9 cellular contexts compared by ENCODE assay signal in the genomic region with DNA sequence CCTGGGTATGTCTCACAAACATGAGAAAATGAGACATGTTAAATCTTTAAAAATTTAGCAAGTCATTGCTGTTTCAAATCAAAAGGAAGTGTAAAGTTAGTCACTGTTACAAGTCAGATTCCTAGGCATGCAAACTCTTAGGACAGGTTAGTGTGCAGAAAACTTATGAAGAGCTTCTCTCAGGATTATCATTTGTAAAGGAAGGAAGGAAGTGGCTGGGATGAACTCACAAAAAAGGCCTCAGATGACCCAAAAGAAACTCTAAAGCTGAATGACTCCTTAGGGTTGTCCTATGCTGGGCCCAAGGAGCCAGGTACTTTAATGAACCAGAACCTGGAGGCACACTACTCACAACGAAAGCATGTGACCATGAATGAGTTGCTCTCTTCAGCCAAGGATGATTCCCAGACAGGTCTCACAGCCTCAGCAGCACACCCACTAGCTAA. TPM values are rescaled to one million over a fixed set of nuclear protein-coding genes. Genes with fewer than 3 reads are reported as not detected.
A peak's percentile ranks its signal among the peaks of the same experiment; 100 is the strongest.
DNase-seq lines count a peak whose midpoint lies in the region; ATAC-seq and TF ChIP-seq lines count a peak whose summit lies in the region.
"Had no signal": no experiment of that assay in that cellular context is flagged by ENCODE, and none has a peak within 500 bp of the region (broad histone marks: within the 10 kb centered on the region; RNA-seq: fewer than 3 reads in every experiment).

No MANE protein-coding gene starts in this region.

- TF ChIP-seq CTCF in Calu3 (IDR thresholded peaks at IDR 0.05; ENCODE audit: unreplicated experiment) (no peak), HL-60 (IDR thresholded peaks at IDR 0.05; ENCODE audit: insufficient read depth, low read length) (no peak), esophagus squamous epithelium (IDR thresholded peaks at IDR 0.05) (no peak), coronary artery (IDR thresholded peaks at IDR 0.05) (no peak)

- intact Hi-C loops in Calu3 (cut with micrococcal nuclease; ENCODE audit: unreplicated experiment) (no loop called here), esophagus squamous epithelium (cut with DNase I) (no loop called here)

- H3K27ac Mint-ChIP-seq in Calu3 (ENCODE audit: unreplicated experiment): peak overlapping the region; percentile 16
- peak overlapping the region; percentile 84 for H3K27ac Mint-ChIP-seq in activated naive CD8-positive, alpha-beta T cell treated with anti-CD3 and anti-CD28 coated beads for 36 hours
- no peak overlapping the region for H3K27ac Mint-ChIP-seq in natural killer cell treated with Interleukin-12 subunit alpha and Interleukin-12 subunit beta and Interleukin-15 and Interleukin-18, amount 100 ng/mL, for 72 hours

- ATAC-seq in natural killer cell treated with Interleukin-12 subunit alpha and Interleukin-12 subunit beta and Interleukin-15 and Interleukin-18, amount 100 ng/mL, for 72 hours: peak; percentile 73 to 81
- no peak for ATAC-seq in HG03342 (IDR thresholded peaks at IDR 0.05; ENCODE audit: unreplicated experiment)

- peaks cover 7% of the 10 kb centered on the region for H3K36me3 Mint-ChIP-seq in Calu3 (ENCODE audit: insufficient read depth, unreplicated experiment)
- peaks cover 16% of the 10 kb centered on the region for H3K36me3 Mint-ChIP-seq in activated naive CD8-positive, alpha-beta T cell treated with anti-CD3 and anti-CD28 coated beads for 36 hours
- H3K36me3 Mint-ChIP-seq in natural killer cell treated with Interleukin-12 subunit alpha and Interleukin-12 subunit beta and Interleukin-15 and Interleukin-18, amount 100 ng/mL, for 72 hours: no peaks in the 10 kb centered on the region

- TF ChIP-seq POLR2A in esophagus squamous epithelium (IDR thresholded peaks at IDR 0.05): no peak

- H3K4me1 ChIP-seq in esophagus squamous epithelium: peaks cover 3 to 80% (median 9%) of the 10 kb centered on the region in 3 donors

- no peaks in the 10 kb centered on the region for H3K9me3 Mint-ChIP-seq in Calu3 (ENCODE audit: low read depth, unreplicated experiment)
- H3K9me3 Mint-ChIP-seq in activated naive CD8-positive, alpha-beta T cell treated with anti-CD3 and anti-CD28 coated beads for 36 hours: peaks cover 2% of the 10 kb centered on the region
- no peaks in the 10 kb centered on the region for H3K9me3 Mint-ChIP-seq in natural killer cell treated with Interleukin-12 subunit alpha and Interleukin-12 subunit beta and Interleukin-15 and Interleukin-18, amount 100 ng/mL, for 72 hours

- no peaks in the 10 kb centered on the region for H3K27me3 Mint-ChIP-seq in Calu3 (ENCODE audit: unreplicated experiment)
- H3K27me3 Mint-ChIP-seq in activated naive CD8-positive, alpha-beta T cell treated with anti-CD3 and anti-CD28 coated beads for 36 hours: no peaks in the 10 kb centered on the region
- no peaks in the 10 kb centered on the region for H3K27me3 Mint-ChIP-seq in natural killer cell treated with Interleukin-12 subunit alpha and Interleukin-12 subunit beta and Interleukin-15 and Interleukin-18, amount 100 ng/mL, for 72 hours

- BruUV-seq in Calu3 (replicated peaks; lab: Mats Ljungman, UMichigan): no TSS peak

- H3K27ac ChIP-seq in HL-60 (replicated peaks) (peak overlapping the region; percentile 13; the same call in 1 of the 2 replicates), esophagus squamous epithelium (peak overlapping the region in 2 of 4 donors; percentile 49 to 58), coronary artery (no peak overlapping the region)
- H3K27ac ChIP-seq: left ventricle myocardium inferior had no signal

- DNase-seq in Calu3 (no peak), HL-60 (ENCODE audit: low read depth in 1 of 2, low spot score in 1 of 2) (no peak), AG08395 (ENCODE audit: low spot score) (no peak), esophagus squamous epithelium (lab: John Stamatoyannopoulos, UW) (no peak), coronary artery (ENCODE audit: low spot score) (no peak)
- no peak for DNase-seq in activated naive CD8-positive, alpha-beta T cell treated with anti-CD3 and anti-CD28 coated beads for 36 hours
- DNase-seq in natural killer cell treated with Interleukin-12 subunit alpha and Interleukin-12 subunit beta and Interleukin-15 and Interleukin-18, amount 100 ng/mL, for 72 hours (ENCODE audit: low spot score): no peak
- DNase-seq: left ventricle myocardium inferior had no signal

- H3K4me3 ChIP-seq in HL-60 (replicated peaks; ENCODE audit: insufficient read depth, low read length) (no peak overlapping the region), esophagus squamous epithelium (no peak overlapping the region), coronary artery (no peak overlapping the region)
- H3K4me3 ChIP-seq: left ventricle myocardium inferior had no signal

- no peaks in the 10 kb centered on the region for H3K27me3 ChIP-seq in HL-60 (ENCODE audit: insufficient read depth, poor library complexity, severe bottlenecking)
- H3K27me3 ChIP-seq in esophagus squamous epithelium: no peaks in the 10 kb centered on the region

- no peaks in the 10 kb centered on the region for H3K9me3 ChIP-seq in esophagus squamous epithelium
- H3K9me3 ChIP-seq: left ventricle myocardium inferior had no signal

- H3K4me1 Mint-ChIP-seq in Calu3 (ENCODE audit: low read depth, unreplicated experiment): peaks cover 8% of the 10 kb centered on the region
- peaks cover 36% of the 10 kb centered on the region for H3K4me1 Mint-ChIP-seq in activated naive CD8-positive, alpha-beta T cell treated with anti-CD3 and anti-CD28 coated beads for 36 hours
- peaks cover 26 to 28% of the 10 kb centered on the region in 2 donors for H3K4me1 Mint-ChIP-seq in natural killer cell treated with Interleukin-12 subunit alpha and Interleukin-12 subunit beta and Interleukin-15 and Interleukin-18, amount 100 ng/mL, for 72 hours (ENCODE audit: low read depth in 2 of 2)

- 0 to 22% methylated on average over 1 of the region's 1 CpG for WGBS in esophagus squamous epithelium, 2 donors

- H3K36me3 ChIP-seq in esophagus squamous epithelium: no peaks in the 10 kb centered on the region
- H3K36me3 ChIP-seq: left ventricle myocardium inferior had no signal

- CTCF ChIA-PET in Calu3 (lab: Charles Lee): interaction anchor here (2.2 kb wide), 1 partner anchor 10 kb away, joined by 6 read pairs; no protein-coding TSS in a partner anchor

- no peak overlapping the region for H3K4me3 Mint-ChIP-seq in Calu3 (ENCODE audit: low read depth, unreplicated experiment)
- H3K4me3 Mint-ChIP-seq in activated naive CD8-positive, alpha-beta T cell treated with anti-CD3 and anti-CD28 coated beads for 36 hours: no peak overlapping the region
- peak overlapping the region; percentile 65 for H3K4me3 Mint-ChIP-seq in natural killer cell treated with Interleukin-12 subunit alpha and Interleukin-12 subunit beta and Interleukin-15 and Interleukin-18, amount 100 ng/mL, for 72 hours

RNA-seq across cellular contexts. Expression of a gene that starts 25.0 kb away (rescaled TPM):
- total RNA-seq in Calu3 (2022) (59.4 and 63.9 TPM in 2 replicates), esophagus squamous epithelium (10 to 100 TPM; 12.9 to 24.8 (median 16.5) TPM)
- 10 to 100 TPM; 44.0 to 44.1 TPM for total RNA-seq in activated naive CD8-positive, alpha-beta T cell treated with anti-CD3 and anti-CD28 coated beads for 36 hours
- total RNA-seq in natural killer cell treated with Interleukin-12 subunit alpha and Interleukin-12 subunit beta and Interleukin-15 and Interleukin-18, amount 100 ng/mL, for 72 hours: 10 to 100 TPM; 48.7 to 57.6 TPM

Comparison
In these comparisons a context has a peak if more than half of its experiments do, and no peak if none do; other contexts are left out.
1. H3K27ac Mint-ChIP-seq: peak in Calu3 (single experiment) and activated naive CD8-positive, alpha-beta T cell treated with anti-CD3 and anti-CD28 coated beads for 36 hours (single experiment); none in natural killer cell treated with Interleukin-12 subunit alpha and Interleukin-12 subunit beta and Interleukin-15 and Interleukin-18, amount 100 ng/mL, for 72 hours (0 of 2).